Comparison of ENCODE assay signal across 8 cellular contexts in genomic region chrX:133444952-133445831, GRCh38. TPM values are rescaled to one million over a fixed set of nuclear protein-coding genes. Genes with fewer than 3 reads are reported as not detected.
A peak's percentile ranks its signal among the peaks of the same experiment; 100 is the strongest.
DNase-seq lines count a peak whose midpoint lies in the region; ATAC-seq and TF ChIP-seq lines count a peak whose summit lies in the region.

No MANE protein-coding gene starts in this region.

- H3K27me3 Mint-ChIP-seq in osteocyte (ENCODE audit: unreplicated experiment), result no peaks in the 10 kb centered on the region

- H3K27ac Mint-ChIP-seq in osteocyte (ENCODE audit: unreplicated experiment), result peak overlapping the region; percentile 80

- no peaks in the 10 kb centered on the region for H3K9me3 ChIP-seq in DOHH2 (ENCODE audit: control insufficient read depth, insufficient read depth, low read length)

- no peaks in the 10 kb centered on the region for H3K27me3 ChIP-seq in DOHH2 (ENCODE audit: control insufficient read depth, low read length)

- H3K9me3 Mint-ChIP-seq in osteocyte (ENCODE audit: unreplicated experiment), result no peaks in the 10 kb centered on the region

- no peaks in the 10 kb centered on the region for H3K36me3 ChIP-seq in DOHH2 (ENCODE audit: control insufficient read depth, low read length)

- H3K79me2 ChIP-seq in DOHH2 (ENCODE audit: control insufficient read depth, low read length), result no peaks in the 10 kb centered on the region

- peaks cover 9% of the 10 kb centered on the region for H3K4me1 ChIP-seq in DOHH2 (ENCODE audit: control insufficient read depth, low read length)

- ATAC-seq in GM18909 (IDR thresholded peaks at IDR 0.05; ENCODE audit: poor library complexity, unreplicated experiment), result no peak
- no peak for ATAC-seq in GM21723 (IDR thresholded peaks at IDR 0.05; ENCODE audit: unreplicated experiment)

- no peak overlapping the region for H3K27ac ChIP-seq in DOHH2 (ENCODE audit: low read depth, low read length)

- H3K4me2 ChIP-seq in DOHH2 (ENCODE audit: low read length), result peak overlapping the region; percentile 51

- no peaks in the 10 kb centered on the region for H4K20me1 ChIP-seq in DOHH2 (ENCODE audit: control insufficient read depth, insufficient read depth, low read depth, low read length)

- H3F3A ChIP-seq in DOHH2 (ENCODE audit: control insufficient read depth, insufficient read depth), result no peaks in the 10 kb centered on the region

- H3K4me3 ChIP-seq in DOHH2 (ENCODE audit: low read length), result peak overlapping the region; percentile 33

- DNase-seq in NCI-H2196 treated with DMSO at 0.1 percent for 48 hours (lab: John Stamatoyannopoulos, UW; ENCODE audit: unreplicated experiment) (peak; percentile 31), ecto neural progenitor cell (ENCODE audit: low spot score) (peak; percentile 52), osteocyte (ENCODE audit: extremely low spot score, unreplicated experiment) (no peak), hippocampal formation (lab: John Stamatoyannopoulos, UW) (no peak), dedifferentiated amniotic fluid mesenchymal stem cell (ENCODE audit: extremely low spot score) (no peak)

- peaks cover 35% of the 10 kb centered on the region for H3K4me1 Mint-ChIP-seq in osteocyte (ENCODE audit: unreplicated experiment)

- H3K4me3 Mint-ChIP-seq in osteocyte (ENCODE audit: unreplicated experiment), result peak overlapping the region; percentile 76

- H3K36me3 Mint-ChIP-seq in osteocyte (ENCODE audit: unreplicated experiment), result no peaks in the 10 kb centered on the region

- H3K9me2 ChIP-seq in DOHH2 (replicated peaks; ENCODE audit: control insufficient read depth, low read length), result no peaks in the 10 kb centered on the region

- no peak for TF ChIP-seq CTCF in DOHH2 (IDR thresholded peaks at IDR 0.05; ENCODE audit: low read depth, low read length, poor library complexity, severe bottlenecking)
- no peak for TF ChIP-seq CTCF in osteocyte (IDR thresholded peaks at IDR 0.05)

RNA-seq across cellular contexts. Expression of gene GPC4, which starts 29.9 kb away (rescaled TPM):
- total RNA-seq in osteocyte, result 98.0 and 101 TPM in 2 replicates

Comparison
In these comparisons a context has a peak if more than half of its experiments do, and no peak if none do; other contexts are left out.
1. DNase-seq: peak in NCI-H2196 treated with DMSO at 0.1 percent for 48 hours (single experiment) and ecto neural progenitor cell (single experiment); none in osteocyte (single experiment), hippocampal formation (0 of 2) and dedifferentiated amniotic fluid mesenchymal stem cell (single experiment).